Comparison of ENCODE assay signal across 26 cellular contexts in genomic region chr6:33949111-33949510, GRCh38.
"Had no signal": no experiment of that assay in that cellular context is flagged by ENCODE, and none has a peak within 500 bp of the region (broad histone marks: within the 10 kb centered on the region; RNA-seq: fewer than 3 reads in every experiment).

No MANE protein-coding gene starts in this region.

- H3K36me3 ChIP-seq: ascending aorta, gastrocnemius medialis, heart left ventricle, WERI-Rb-1 had no signal

- H3K27ac ChIP-seq: ascending aorta, coronary artery, dorsolateral prefrontal cortex, foreskin keratinocyte, gastrocnemius medialis, heart left ventricle, WERI-Rb-1 had no signal

- H3K4me1 ChIP-seq: ascending aorta, foreskin keratinocyte, gastrocnemius medialis, heart left ventricle had no signal

- H3K27me3 ChIP-seq: ascending aorta had no signal

- H3K4me3 ChIP-seq: ascending aorta, coronary artery, dorsolateral prefrontal cortex, gastrocnemius medialis, heart left ventricle had no signal

- H3K9me3 ChIP-seq: ascending aorta, gastrocnemius medialis, heart left ventricle had no signal

- DNase-seq: activated B cell treated with CpG ODN at 0.5 μM for 24 hours; activated CD4-positive, alpha-beta T cell treated with anti-CD3 and anti-CD28 coated beads for 48 hours; activated CD4-positive, alpha-beta T cell treated with anti-CD3 and anti-CD28 coated beads, Interleukin-2, amount 50 U/mL, for 1 hour; activated CD4-positive, alpha-beta T cell treated with anti-CD3 and anti-CD28 coated beads, Interleukin-2, amount 50 U/mL, for 48 hours; activated CD8-positive, alpha-beta memory T cell treated with anti-CD3 and anti-CD28 coated beads for 24 hours; activated CD8-positive, alpha-beta T cell treated with anti-CD3 and anti-CD28 coated beads for 36 hours; activated gamma-delta T cell; activated naive CD4-positive, alpha-beta T cell; activated naive CD4-positive, alpha-beta T cell treated with anti-CD3 and anti-CD28 coated beads, Interleukin-2, amount 10 ng/mL, durations not matched to agents 7 days and 5 days; activated naive CD8-positive, alpha-beta T cell treated with anti-CD3 and anti-CD28 coated beads, Interleukin-2, amount 10 ng/mL, durations not matched to agents 7 days and 5 days; activated T-cell treated with anti-CD3 and anti-CD28 coated beads, Interleukin-2, amount 50 U/mL, for 4 hours; central memory CD4-positive, alpha-beta T cell; cerebellar nuclear complex; dorsolateral prefrontal cortex; effector memory CD4-positive, alpha-beta T cell; endodermal cell; foreskin keratinocyte; gastrocnemius medialis; glutamatergic neuron; heart left ventricle; T-helper 1 cell; T-helper 17 cell; T1000; WERI-Rb-1 had no signal
